Comparison of ENCODE assay signal across 1 cellular context in the genomic region with DNA sequence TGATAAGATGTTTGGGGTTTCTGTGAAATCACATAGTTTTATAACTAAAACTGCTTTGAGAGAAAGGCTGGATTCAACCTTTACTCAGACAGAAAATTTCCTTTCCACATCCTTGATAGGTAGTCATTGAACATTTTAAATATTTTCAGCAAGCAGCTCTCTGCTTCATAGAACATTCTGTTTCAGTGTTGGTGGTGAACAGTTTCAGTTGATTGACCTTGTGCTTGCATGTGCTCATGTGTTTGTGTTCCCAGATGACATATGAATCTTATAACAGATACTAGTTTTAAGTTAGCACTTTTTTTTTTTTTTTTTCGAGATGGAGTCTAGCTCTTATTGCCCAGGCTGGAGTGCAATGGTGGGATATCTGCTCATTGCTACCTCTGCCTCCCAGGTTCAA.
TF ChIP-seq lines count a peak whose summit lies in the region.

No MANE protein-coding gene starts in this region.

TF ChIP-seq in GM12878, 131 proteins besides CTCF, POLR2A, EP300 and RAD21 (continued from another document):
- TF ChIP-seq, protein P1, sequence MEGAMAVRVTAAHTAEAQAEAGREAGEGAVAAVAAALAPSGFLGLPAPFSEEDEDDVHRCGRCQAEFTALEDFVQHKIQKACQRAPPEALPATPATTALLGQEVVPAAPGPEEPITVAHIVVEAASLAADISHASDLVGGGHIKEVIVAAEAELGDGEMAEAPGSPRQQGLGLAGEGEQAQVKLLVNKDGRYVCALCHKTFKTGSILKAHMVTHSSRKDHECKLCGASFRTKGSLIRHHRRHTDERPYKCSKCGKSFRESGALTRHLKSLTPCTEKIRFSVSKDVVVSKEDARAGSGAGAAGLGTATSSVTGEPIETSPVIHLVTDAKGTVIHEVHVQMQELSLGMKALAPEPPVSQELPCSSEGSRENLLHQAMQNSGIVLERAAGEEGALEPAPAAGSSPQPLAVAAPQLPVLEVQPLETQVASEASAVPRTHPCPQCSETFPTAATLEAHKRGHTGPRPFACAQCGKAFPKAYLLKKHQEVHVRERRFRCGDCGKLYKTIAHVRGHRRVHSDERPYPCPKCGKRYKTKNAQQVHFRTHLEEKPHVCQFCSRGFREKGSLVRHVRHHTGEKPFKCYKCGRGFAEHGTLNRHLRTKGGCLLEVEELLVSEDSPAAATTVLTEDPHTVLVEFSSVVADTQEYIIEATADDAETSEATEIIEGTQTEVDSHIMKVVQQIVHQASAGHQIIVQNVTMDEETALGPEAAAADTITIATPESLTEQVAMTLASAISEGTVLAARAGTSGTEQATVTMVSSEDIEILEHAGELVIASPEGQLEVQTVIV (IDR thresholded peaks at IDR 0.05; ENCODE audit: borderline replicate concordance, partially characterized antibody) = no peak
- no peak for TF ChIP-seq ZSCAN29 (IDR thresholded peaks at IDR 0.05)
- no peak for TF ChIP-seq RBBP5 (conservative IDR thresholded peaks at IDR 0.05)
- no peak for TF ChIP-seq CHD1 (IDR thresholded peaks at IDR 0.05; ENCODE audit: low read depth, low read length)
- TF ChIP-seq, protein P2, sequence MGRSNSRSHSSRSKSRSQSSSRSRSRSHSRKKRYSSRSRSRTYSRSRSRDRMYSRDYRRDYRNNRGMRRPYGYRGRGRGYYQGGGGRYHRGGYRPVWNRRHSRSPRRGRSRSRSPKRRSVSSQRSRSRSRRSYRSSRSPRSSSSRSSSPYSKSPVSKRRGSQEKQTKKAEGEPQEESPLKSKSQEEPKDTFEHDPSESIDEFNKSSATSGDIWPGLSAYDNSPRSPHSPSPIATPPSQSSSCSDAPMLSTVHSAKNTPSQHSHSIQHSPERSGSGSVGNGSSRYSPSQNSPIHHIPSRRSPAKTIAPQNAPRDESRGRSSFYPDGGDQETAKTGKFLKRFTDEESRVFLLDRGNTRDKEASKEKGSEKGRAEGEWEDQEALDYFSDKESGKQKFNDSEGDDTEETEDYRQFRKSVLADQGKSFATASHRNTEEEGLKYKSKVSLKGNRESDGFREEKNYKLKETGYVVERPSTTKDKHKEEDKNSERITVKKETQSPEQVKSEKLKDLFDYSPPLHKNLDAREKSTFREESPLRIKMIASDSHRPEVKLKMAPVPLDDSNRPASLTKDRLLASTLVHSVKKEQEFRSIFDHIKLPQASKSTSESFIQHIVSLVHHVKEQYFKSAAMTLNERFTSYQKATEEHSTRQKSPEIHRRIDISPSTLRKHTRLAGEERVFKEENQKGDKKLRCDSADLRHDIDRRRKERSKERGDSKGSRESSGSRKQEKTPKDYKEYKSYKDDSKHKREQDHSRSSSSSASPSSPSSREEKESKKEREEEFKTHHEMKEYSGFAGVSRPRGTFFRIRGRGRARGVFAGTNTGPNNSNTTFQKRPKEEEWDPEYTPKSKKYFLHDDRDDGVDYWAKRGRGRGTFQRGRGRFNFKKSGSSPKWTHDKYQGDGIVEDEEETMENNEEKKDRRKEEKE (IDR thresholded peaks at IDR 0.05) = no peak
- TF ChIP-seq, protein P3, sequence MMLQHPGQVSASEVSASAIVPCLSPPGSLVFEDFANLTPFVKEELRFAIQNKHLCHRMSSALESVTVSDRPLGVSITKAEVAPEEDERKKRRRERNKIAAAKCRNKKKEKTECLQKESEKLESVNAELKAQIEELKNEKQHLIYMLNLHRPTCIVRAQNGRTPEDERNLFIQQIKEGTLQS (IDR thresholded peaks at IDR 0.05; ENCODE audit: borderline replicate concordance, extremely low read depth, low read depth, low read length) = no peak
